Comparison of ENCODE assay signal across 10 cellular contexts in the genomic region with DNA sequence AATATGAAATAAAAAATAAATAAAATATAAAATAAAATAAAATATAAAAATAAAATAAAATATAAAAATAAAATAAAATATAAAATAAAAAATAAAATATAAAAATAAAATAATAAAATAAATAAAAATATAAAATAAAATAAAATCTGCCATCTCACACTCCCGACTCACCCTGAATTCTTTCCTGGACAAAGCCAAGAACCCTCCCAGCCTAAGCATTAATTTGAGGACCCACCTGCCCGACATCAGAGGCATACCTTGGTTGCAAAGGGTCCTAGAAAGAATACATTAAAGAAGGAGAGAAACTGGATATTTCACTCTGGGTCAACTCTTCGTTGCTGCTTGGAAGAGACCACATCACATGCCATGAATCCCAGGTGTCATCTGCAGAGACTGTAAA.
"Had no signal": no experiment of that assay in that cellular context is flagged by ENCODE, and none has a peak within 500 bp of the region (broad histone marks: within the 10 kb centered on the region; RNA-seq: fewer than 3 reads in every experiment).

No MANE protein-coding gene starts in this region.

- H3K4me3 Mint-ChIP-seq: activated naive CD8-positive, alpha-beta T cell treated with anti-CD3 and anti-CD28 coated beads, Interleukin-2, amount 50 U/mL, for 24 hours had no signal

- ATAC-seq: activated naive CD8-positive, alpha-beta T cell treated with anti-CD3 and anti-CD28 coated beads, Interleukin-2, amount 50 U/mL, for 24 hours; left cardiac atrium had no signal

- DNase-seq: activated CD4-positive, alpha-beta T cell treated with anti-CD3 and anti-CD28 coated beads, Interleukin-2, amount 50 U/mL, for 48 hours; activated effector memory CD4-positive, alpha-beta T cell treated with Interleukin-2 at 50 U/mL for 16 hours; activated naive CD8-positive, alpha-beta T cell treated with anti-CD3 and anti-CD28 coated beads, Interleukin-2, amount 50 U/mL, for 24 hours; esophagus squamous epithelium; foreskin fibroblast; glutamatergic neuron; left cardiac atrium; midbrain; SJCRH30; stimulated activated naive CD4-positive, alpha-beta T cell treated with Interleukin-2 at 50 U/mL for 16 hours had no signal

- H3K27ac Mint-ChIP-seq: activated naive CD8-positive, alpha-beta T cell treated with anti-CD3 and anti-CD28 coated beads, Interleukin-2, amount 50 U/mL, for 24 hours had no signal
